19 cellular contexts compared by ENCODE assay signal in genomic region chr9:2145746-2146145, GRCh38.
"Had no signal": no experiment of that assay in that cellular context is flagged by ENCODE, and none has a peak within 500 bp of the region (broad histone marks: within the 10 kb centered on the region; RNA-seq: fewer than 3 reads in every experiment).

No MANE protein-coding gene starts in this region.

- H3K27me3 ChIP-seq: colonic mucosa, foreskin keratinocyte, spleen, suprapubic skin, thyroid gland, upper lobe of left lung, vagina had no signal

- DNase-seq: colonic mucosa; dermis blood vessel endothelial cell; endodermal cell; erythroblast; foreskin keratinocyte; left colon; mesendoderm; naive B cell; posterior cingulate gyrus; spleen; stimulated activated CD4-positive, alpha-beta T cell treated with anti-CD3 and anti-CD28 coated beads, Interleukin-2, amount 100 ng/mL, for 24 hours; stimulated activated CD4-positive, alpha-beta T cell treated with anti-CD3 and anti-CD28 coated beads, Interleukin-4, amount 100 ng/mL, for 4 hours; stimulated activated naive CD8-positive, alpha-beta T cell treated with anti-CD3 and anti-CD28 coated beads, Interleukin-15, Interleukin-2, amounts not matched to agents 100 U/mL and 50 U/mL, for 24 hours; thyroid gland; upper lobe of left lung had no signal

- H3K4me1 ChIP-seq: colonic mucosa, suprapubic skin, thyroid gland, vagina had no signal

- ATAC-seq: foreskin keratinocyte; left colon; sciatic nerve; stimulated activated naive CD8-positive, alpha-beta T cell treated with anti-CD3 and anti-CD28 coated beads, Interleukin-15, Interleukin-2, amounts not matched to agents 100 U/mL and 50 U/mL, for 24 hours had no signal

- H3K4me3 ChIP-seq: colonic mucosa, spleen, suprapubic skin, thyroid gland, upper lobe of left lung, vagina had no signal

- H3K27ac ChIP-seq: colonic mucosa, foreskin keratinocyte, spleen, suprapubic skin, thyroid gland, upper lobe of left lung, vagina had no signal

- H3K4me3 Mint-ChIP-seq: endodermal cell, neural crest cell had no signal

- H3K36me3 ChIP-seq: colonic mucosa, thyroid gland, upper lobe of left lung had no signal

- H3K27me3 Mint-ChIP-seq: naive B cell had no signal

- H3K9me3 ChIP-seq: colonic mucosa, spleen, suprapubic skin, thyroid gland, upper lobe of left lung, vagina had no signal

- H3K27ac Mint-ChIP-seq: endodermal cell had no signal
